Comparison of ENCODE assay signal across 10 cellular contexts in genomic region chr16:66427871-66428681, GRCh38. TPM values are rescaled to one million over a fixed set of nuclear protein-coding genes. Genes with fewer than 3 reads are reported as not detected.
DNase-seq lines count a peak whose midpoint lies in the region; ATAC-seq and TF ChIP-seq lines count a peak whose summit lies in the region.
"Had no signal": no experiment of that assay in that cellular context is flagged by ENCODE, and none has a peak within 500 bp of the region (broad histone marks: within the 10 kb centered on the region; RNA-seq: fewer than 3 reads in every experiment).

No MANE protein-coding gene starts in this region.

- H3K36me3 Mint-ChIP-seq in activated naive CD8-positive, alpha-beta T cell, result no peaks in the 10 kb centered on the region

- H3K4me1 ChIP-seq in hepatocyte (ENCODE audit: insufficient read depth), result peaks cover 6% of the 10 kb centered on the region

- DNase-seq in ELR (ENCODE audit: low read depth) (peak; percentile 16), hepatocyte (ENCODE audit: low spot score) (peak; percentile 39), retina (peak; percentile 65), G401 (ENCODE audit: low spot score) (no peak), NCI-H1436 (lab: John Stamatoyannopoulos, UW) (no peak), hippocampal formation (lab: John Stamatoyannopoulos, UW) (no peak)
- DNase-seq: SHP77; stimulated activated CD4-positive, alpha-beta T cell treated with anti-CD3 and anti-CD28 coated beads, Interleukin-4, amount 100 ng/mL, for 1 hour had no signal

- H3K9me3 ChIP-seq in hepatocyte (ENCODE audit: low read depth), result no peaks in the 10 kb centered on the region

- in situ Hi-C loops in G401 (cut with HindIII; ENCODE audit: low sequenced_read_pairs), result no loop called here

- H4K20me1 ChIP-seq in hepatocyte (ENCODE audit: insufficient read depth, poor library complexity, severe bottlenecking), result no peaks in the 10 kb centered on the region

- peak overlapping the region; percentile 16 for H2AFZ ChIP-seq in hepatocyte

- 4% methylated on average over 37 of the region's 40 CpGs for WGBS in hepatocyte (ENCODE audit: low lambda C conversion rate, missing lambda C conversion rate)

- H3K4me3 ChIP-seq in hepatocyte, result peak overlapping the region; percentile 36

- no peaks in the 10 kb centered on the region for H3K36me3 ChIP-seq in hepatocyte (replicated peaks; ENCODE audit: insufficient read depth, low read depth)

- H3K27ac Mint-ChIP-seq in activated naive CD8-positive, alpha-beta T cell, result no peak overlapping the region

- peaks cover 35% of the 10 kb centered on the region for H3K27me3 Mint-ChIP-seq in activated naive CD8-positive, alpha-beta T cell

- H3K4me1 Mint-ChIP-seq in activated naive CD8-positive, alpha-beta T cell (ENCODE audit: low read depth), result peaks cover 6% of the 10 kb centered on the region

- ATAC-seq in GM21381 (IDR thresholded peaks at IDR 0.05; ENCODE audit: unreplicated experiment), result no peak

- no peak overlapping the region for H3K27ac ChIP-seq in hepatocyte

- no peaks in the 10 kb centered on the region for H3K9me2 ChIP-seq in hepatocyte (replicated peaks; ENCODE audit: insufficient read depth)

- no peaks in the 10 kb centered on the region for H3K9me3 Mint-ChIP-seq in activated naive CD8-positive, alpha-beta T cell (ENCODE audit: low read depth)

- no peaks in the 10 kb centered on the region for H3K79me2 ChIP-seq in hepatocyte

- peaks cover 74% of the 10 kb centered on the region for H3K27me3 ChIP-seq in hepatocyte

- peak overlapping the region; percentile 91 for H3K4me2 ChIP-seq in hepatocyte

- TF ChIP-seq CTCF in hepatocyte (IDR thresholded peaks at IDR 0.05; ENCODE audit: poor library complexity), result no peak

- H3K4me3 Mint-ChIP-seq in activated naive CD8-positive, alpha-beta T cell, result peak overlapping the region; percentile 65

RNA-seq across cellular contexts. Expression of gene BEAN1, which starts 1.0 kb away (rescaled TPM):
- total RNA-seq in hepatocyte, result 0.63 and 0.68 TPM in 2 replicates
- polyA plus RNA-seq in hepatocyte, result 1.3 and 1.8 TPM in 2 replicates
- total RNA-seq in G401 (2014; rRNA removed; shearing (Covaris generic)), result not detected in 2 replicates

Comparison
In these comparisons a context has a peak if more than half of its experiments do, and no peak if none do; other contexts are left out.
1. DNase-seq: peak in ELR (single experiment), hepatocyte (single experiment) and retina (single experiment); none in G401 (single experiment), NCI-H1436 (single experiment) and hippocampal formation (0 of 2).